Comparison of ENCODE assay signal across 13 cellular contexts in the genomic region with DNA sequence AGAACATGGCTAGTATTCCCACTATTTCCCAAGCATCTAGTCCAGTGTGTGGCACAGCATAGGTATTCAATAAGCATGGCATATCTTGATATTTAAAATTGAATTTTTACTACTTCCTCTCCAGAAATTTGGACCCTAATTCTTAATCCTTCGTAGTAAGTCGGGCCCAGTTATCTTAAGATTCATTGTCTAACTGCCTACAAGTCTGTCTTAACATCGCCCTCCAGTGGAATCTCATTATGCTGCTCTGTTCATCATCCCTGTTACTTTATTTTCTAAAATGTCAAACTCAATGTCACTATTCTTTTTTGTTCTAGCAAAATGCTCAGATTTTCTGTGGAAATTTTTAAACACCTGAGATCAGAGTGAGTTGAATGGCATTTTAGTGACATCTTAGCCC.
DNase-seq lines count a peak whose midpoint lies in the region; ATAC-seq and TF ChIP-seq lines count a peak whose summit lies in the region.
"Had no signal": no experiment of that assay in that cellular context is flagged by ENCODE, and none has a peak within 500 bp of the region (broad histone marks: within the 10 kb centered on the region; RNA-seq: fewer than 3 reads in every experiment).

No MANE protein-coding gene starts in this region.

- H3K27me3 Mint-ChIP-seq in neural progenitor cell (ENCODE audit: insufficient read depth, low read depth), result no peaks in the 10 kb centered on the region
- H3K27me3 Mint-ChIP-seq: T-cell had no signal

- POLR2A ChIA-PET in HCT116 (lab: Charles Lee), result interaction anchor here (0.6 kb wide), 1 partner anchor 481 kb away, joined by 3 read pairs; no protein-coding TSS in a partner anchor

- H3K9ac ChIP-seq in HCT116 (ENCODE audit: low read length) (no peak overlapping the region), neural progenitor cell (no peak overlapping the region)

- H4K20me1 ChIP-seq in HCT116 (ENCODE audit: insufficient read depth) (no peaks in the 10 kb centered on the region), neural progenitor cell (ENCODE audit: low read depth) (no peaks in the 10 kb centered on the region)

- H2AFZ ChIP-seq in HCT116 (ENCODE audit: low read depth, low read length, poor library complexity, severe bottlenecking) (no peak overlapping the region), neural progenitor cell (replicated peaks) (no peak overlapping the region)

- H3K27me3 ChIP-seq in HCT116 (ENCODE audit: insufficient read depth, low read length) (no peaks in the 10 kb centered on the region), dorsolateral prefrontal cortex (peaks cover 0 to 42% (median 0%) of the 10 kb centered on the region in 45 donors), neural progenitor cell (no peaks in the 10 kb centered on the region)
- H3K27me3 ChIP-seq: esophagus squamous epithelium, suprapubic skin had no signal

- H3K4me3 Mint-ChIP-seq in neural progenitor cell, result no peak overlapping the region
- H3K4me3 Mint-ChIP-seq: T-cell had no signal

- H3K27ac ChIP-seq in HCT116 (ENCODE audit: low read depth, low read length) (no peak overlapping the region), dorsolateral prefrontal cortex (no peak overlapping the region), neural progenitor cell (no peak overlapping the region)
- H3K27ac ChIP-seq: esophagus squamous epithelium, lower lobe of right lung, suprapubic skin had no signal

- CTCF ChIA-PET in HCT116 (lab: Charles Lee), result no interaction called here

- H3K4me1 ChIP-seq in HCT116 (ENCODE audit: control insufficient read depth in 1 of 2, insufficient read depth in 2 of 2, low read length in 2 of 2) (no peaks in the 10 kb centered on the region), neural progenitor cell (no peaks in the 10 kb centered on the region)
- H3K4me1 ChIP-seq: esophagus squamous epithelium, lower lobe of right lung, suprapubic skin had no signal

- RAD21 ChIA-PET in HCT116 (lab: Charles Lee; ENCODE audit: low non-redundant PET in 1 of 2, low total read pairs in 2 of 2, uncharacterized antibody in 2 of 2, unreplicated experiment in 2 of 2), result no interaction called here

- H3F3A ChIP-seq in neural progenitor cell (ENCODE audit: low read depth), result no peaks in the 10 kb centered on the region

- no peak overlapping the region for H3K27ac Mint-ChIP-seq in neural progenitor cell
- H3K27ac Mint-ChIP-seq: T-cell had no signal

- no peaks in the 10 kb centered on the region for H3K9me3 ChIP-seq in HCT116 (ENCODE audit: control insufficient read depth in 1 of 2, insufficient read depth in 1 of 2, low read depth in 1 of 2, low read length in 2 of 2)
- H3K9me3 ChIP-seq in neural progenitor cell (ENCODE audit: low read depth), result no peaks in the 10 kb centered on the region
- H3K9me3 ChIP-seq: esophagus squamous epithelium, lower lobe of right lung, suprapubic skin had no signal

- no peak for TF ChIP-seq POLR2A in HCT116 (IDR thresholded peaks at IDR 0.05; ENCODE audit: borderline replicate concordance, extremely low read depth, insufficient read depth, insufficient read length)

- H3K36me3 ChIP-seq in HCT116 (ENCODE audit: control insufficient read depth in 1 of 2, insufficient read depth in 2 of 2, low read length in 2 of 2) (no peaks in the 10 kb centered on the region), neural progenitor cell (no peaks in the 10 kb centered on the region)
- H3K36me3 ChIP-seq: esophagus squamous epithelium, lower lobe of right lung, suprapubic skin had no signal

- peak; percentile 7 to 25 (median 13); a peak in 2 of 6 replicates for TF ChIP-seq CTCF in HCT116 (IDR thresholded peaks at IDR 0.05 in 2 of 3, conservative IDR thresholded peaks at IDR 0.05 in 1 of 3; ENCODE audit: borderline replicate concordance in 1 of 3, insufficient read depth in 1 of 3, low read depth in 2 of 3, low read length in 2 of 3)
- TF ChIP-seq CTCF in dorsolateral prefrontal cortex (IDR thresholded peaks at IDR 0.05 in 54 of 56, conservative IDR thresholded peaks at IDR 0.05 in 2 of 56; ENCODE audit: low read depth in 1 of 56, partially characterized antibody in 56 of 56), result peak in 30 of 56 donors; percentile 6 to 52 (median 28)
- peak; percentile 58 for TF ChIP-seq CTCF in neural progenitor cell (IDR thresholded peaks at IDR 0.05)

- intact Hi-C loops in HCT116 (cut with micrococcal nuclease), result no loop called here
- intact Hi-C loops in dorsolateral prefrontal cortex (cut with DNase I), result no loop called here

- no peaks in the 10 kb centered on the region for H3K9me2 ChIP-seq in HCT116 (ENCODE audit: insufficient read depth)

- no peaks in the 10 kb centered on the region for H3K79me2 ChIP-seq in HCT116 (ENCODE audit: insufficient read depth, low read length)
- no peaks in the 10 kb centered on the region for H3K79me2 ChIP-seq in neural progenitor cell (ENCODE audit: low read depth)

- no peak for TF ChIP-seq RAD21 in HCT116 (IDR thresholded peaks at IDR 0.05; ENCODE audit: low read depth)

- no peaks in the 10 kb centered on the region for H3K4me1 Mint-ChIP-seq in neural progenitor cell
- H3K4me1 Mint-ChIP-seq: T-cell had no signal

- no peaks in the 10 kb centered on the region for H3K9me3 Mint-ChIP-seq in neural progenitor cell

- H3K4me2 ChIP-seq in HCT116 (ENCODE audit: low read length) (no peak overlapping the region), neural progenitor cell (no peak overlapping the region)

- no peaks in the 10 kb centered on the region for H3K36me3 Mint-ChIP-seq in neural progenitor cell
- H3K36me3 Mint-ChIP-seq: T-cell had no signal

- no TSS peak for BruUV-seq in HCT116 (replicated peaks; lab: Mats Ljungman, UMichigan)

- ATAC-seq in HCT116 (no peak), HG02885 (IDR thresholded peaks at IDR 0.05; ENCODE audit: poor library complexity, unreplicated experiment) (no peak), HG03469 (IDR thresholded peaks at IDR 0.05; ENCODE audit: unreplicated experiment) (no peak)
- ATAC-seq: lower lobe of right lung, T-cell had no signal

- no peak overlapping the region for H3K4me3 ChIP-seq in HCT116 (replicated peaks in 1 of 2; ENCODE audit: low read depth in 1 of 2, low read length in 2 of 2)
- H3K4me3 ChIP-seq in dorsolateral prefrontal cortex, result no peak overlapping the region
- no peak overlapping the region for H3K4me3 ChIP-seq in neural progenitor cell
- H3K4me3 ChIP-seq: esophagus squamous epithelium, lower lobe of right lung, suprapubic skin had no signal

- DNase-seq in HCT116 (ENCODE audit: low read depth, low spot score) (no peak), NCI-H2081 treated with DMSO at 0.1 percent for 48 hours (lab: John Stamatoyannopoulos, UW) (peak; percentile 14), dorsolateral prefrontal cortex (no peak), neural progenitor cell (ENCODE audit: low spot score) (peak; percentile 41), dermis blood vessel endothelial cell (no peak)
- DNase-seq: Calu3, esophagus squamous epithelium, lower lobe of right lung, NCI-H1694, T-cell had no signal

TF ChIP-seq in HCT116, 20 proteins besides CTCF, POLR2A, EP300 and RAD21 (continues in another document):
- no peak for TF ChIP-seq ZNF274 (IDR thresholded peaks at IDR 0.05; ENCODE audit: low read depth, low read length)
- TF ChIP-seq, protein P1, sequence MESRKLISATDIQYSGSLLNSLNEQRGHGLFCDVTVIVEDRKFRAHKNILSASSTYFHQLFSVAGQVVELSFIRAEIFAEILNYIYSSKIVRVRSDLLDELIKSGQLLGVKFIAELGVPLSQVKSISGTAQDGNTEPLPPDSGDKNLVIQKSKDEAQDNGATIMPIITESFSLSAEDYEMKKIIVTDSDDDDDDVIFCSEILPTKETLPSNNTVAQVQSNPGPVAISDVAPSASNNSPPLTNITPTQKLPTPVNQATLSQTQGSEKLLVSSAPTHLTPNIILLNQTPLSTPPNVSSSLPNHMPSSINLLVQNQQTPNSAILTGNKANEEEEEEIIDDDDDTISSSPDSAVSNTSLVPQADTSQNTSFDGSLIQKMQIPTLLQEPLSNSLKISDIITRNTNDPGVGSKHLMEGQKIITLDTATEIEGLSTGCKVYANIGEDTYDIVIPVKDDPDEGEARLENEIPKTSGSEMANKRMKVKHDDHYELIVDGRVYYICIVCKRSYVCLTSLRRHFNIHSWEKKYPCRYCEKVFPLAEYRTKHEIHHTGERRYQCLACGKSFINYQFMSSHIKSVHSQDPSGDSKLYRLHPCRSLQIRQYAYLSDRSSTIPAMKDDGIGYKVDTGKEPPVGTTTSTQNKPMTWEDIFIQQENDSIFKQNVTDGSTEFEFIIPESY (IDR thresholded peaks at IDR 0.05; ENCODE audit: extremely low read depth, insufficient replicate concordance, low read length), result no peak
- TF ChIP-seq REST (IDR thresholded peaks at IDR 0.05; ENCODE audit: low read depth), result no peak
- no peak for TF ChIP-seq EZH2phosphoT487 (IDR thresholded peaks at IDR 0.05; ENCODE audit: borderline replicate concordance)
- TF ChIP-seq SP1 (IDR thresholded peaks at IDR 0.05; ENCODE audit: low read depth), result no peak
- TF ChIP-seq SIN3A (IDR thresholded peaks at IDR 0.05; ENCODE audit: low read depth), result no peak
- TF ChIP-seq, protein P2, sequence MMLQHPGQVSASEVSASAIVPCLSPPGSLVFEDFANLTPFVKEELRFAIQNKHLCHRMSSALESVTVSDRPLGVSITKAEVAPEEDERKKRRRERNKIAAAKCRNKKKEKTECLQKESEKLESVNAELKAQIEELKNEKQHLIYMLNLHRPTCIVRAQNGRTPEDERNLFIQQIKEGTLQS (IDR thresholded peaks at IDR 0.05), result no peak

Comparison
In these comparisons a context has a peak if more than half of its experiments do, and no peak if none do; other contexts are left out.
1. DNase-seq: peak in NCI-H2081 treated with DMSO at 0.1 percent for 48 hours (single experiment) and neural progenitor cell (single experiment); none in HCT116 (single experiment), dorsolateral prefrontal cortex (0 of 10) and dermis blood vessel endothelial cell (single experiment).
2. Peak in every context shown above with its lines, with median percentiles within 50 percentile points of each other: CTCF ChIP-seq.